8 cellular contexts compared by ENCODE assay signal in genomic region chr5:178113141-178113787, GRCh38. TPM values are rescaled to one million over a fixed set of nuclear protein-coding genes. Genes with fewer than 3 reads are reported as not detected.
DNase-seq lines count a peak whose midpoint lies in the region; ATAC-seq and TF ChIP-seq lines count a peak whose summit lies in the region.

TSS of gene N4BP3 (plus strand) at chr5:178113532. CDS start at chr5:178119584, 6,052 bp downstream.

- no peaks in the 10 kb centered on the region for H3K79me2 ChIP-seq in hepatocyte

- in situ Hi-C loops in SK-MEL-5 (cut with HindIII; ENCODE audit: low pct_unique_long_range_greater_than_20kb, low sequenced_read_pairs) = no loop called here

- peak within 1 kb of the TSS; percentile 55 for H3K27ac ChIP-seq in CD8-positive, alpha-beta memory T cell (ENCODE audit: low read depth, low read length)
- peak within 1 kb of the TSS; percentile 14 for H3K27ac ChIP-seq in hepatocyte

- peak; percentile 19 for TF ChIP-seq CTCF in hepatocyte (IDR thresholded peaks at IDR 0.05; ENCODE audit: poor library complexity)

- peaks cover 49% of the 10 kb centered on the region for H3K4me1 ChIP-seq in CD8-positive, alpha-beta memory T cell (ENCODE audit: insufficient read depth, low read length)
- peaks cover 29% of the 10 kb centered on the region for H3K4me1 ChIP-seq in hepatocyte (ENCODE audit: insufficient read depth)

- 1% methylated on average over 54 of the region's 96 CpGs for WGBS in hepatocyte (ENCODE audit: low lambda C conversion rate, missing lambda C conversion rate)

- no peaks in the 10 kb centered on the region for H3K9me3 ChIP-seq in CD8-positive, alpha-beta memory T cell (ENCODE audit: low read length)
- H3K9me3 ChIP-seq in hepatocyte (ENCODE audit: low read depth) = no peaks in the 10 kb centered on the region

- H3K9me3 Mint-ChIP-seq in CD8-positive, alpha-beta memory T cell = no peaks in the 10 kb centered on the region
- H3K9me3 Mint-ChIP-seq in activated naive CD8-positive, alpha-beta T cell treated with anti-CD3 and anti-CD28 coated beads for 36 hours = no peaks in the 10 kb centered on the region

- peak within 1 kb of the TSS; percentile 64 for H3K4me3 ChIP-seq in CD8-positive, alpha-beta memory T cell (ENCODE audit: low read length)
- peak within 1 kb of the TSS; percentile 63 for H3K4me3 ChIP-seq in hepatocyte

- no peaks in the 10 kb centered on the region for H3K36me3 Mint-ChIP-seq in CD8-positive, alpha-beta memory T cell
- peaks cover 13% of the 10 kb centered on the region for H3K36me3 Mint-ChIP-seq in activated naive CD8-positive, alpha-beta T cell treated with anti-CD3 and anti-CD28 coated beads for 36 hours

- peak; percentile 63 for ATAC-seq in GM19324 (IDR thresholded peaks at IDR 0.05; ENCODE audit: low FRiP score, unreplicated experiment)
- ATAC-seq in HG03520 (IDR thresholded peaks at IDR 0.05; ENCODE audit: unreplicated experiment) = peak; percentile 57

- peak; percentile 67 to 84 (median 75) for DNase-seq in CD8-positive, alpha-beta memory T cell
- peak; percentile 69 for DNase-seq in SK-MEL-5 (ENCODE audit: low read depth, low spot score)
- DNase-seq in activated naive CD8-positive, alpha-beta T cell treated with anti-CD3 and anti-CD28 coated beads for 36 hours = peak; percentile 92
- peak; percentile 91 for DNase-seq in hepatocyte (ENCODE audit: low spot score)
- DNase-seq in stimulated activated CD4-positive, alpha-beta T cell treated with anti-CD3 and anti-CD28 coated beads, Interleukin-12 subunit alpha, Interleukin-12 subunit beta, amount 100 ng/mL, for 24 hours (ENCODE audit: low read depth in 2 of 2) = peak; percentile 62 to 82
- DNase-seq in occipital lobe (lab: John Stamatoyannopoulos, UW) = no peak

- peak within 1 kb of the TSS; percentile 99 for H3K4me2 ChIP-seq in hepatocyte

- peaks cover 0 to 5% of the 10 kb centered on the region in 2 donors for H3K27me3 Mint-ChIP-seq in CD8-positive, alpha-beta memory T cell
- H3K27me3 Mint-ChIP-seq in activated naive CD8-positive, alpha-beta T cell treated with anti-CD3 and anti-CD28 coated beads for 36 hours = no peaks in the 10 kb centered on the region

- H4K20me1 ChIP-seq in hepatocyte (ENCODE audit: insufficient read depth, poor library complexity, severe bottlenecking) = no peaks in the 10 kb centered on the region

- peak within 1 kb of the TSS; percentile 63 for H2AFZ ChIP-seq in hepatocyte

- H3K36me3 ChIP-seq in CD8-positive, alpha-beta memory T cell (ENCODE audit: insufficient read depth, low read length) = no peaks in the 10 kb centered on the region
- H3K36me3 ChIP-seq in hepatocyte (replicated peaks; ENCODE audit: insufficient read depth, low read depth) = no peaks in the 10 kb centered on the region

- no peaks in the 10 kb centered on the region for H3K27me3 ChIP-seq in CD8-positive, alpha-beta memory T cell (ENCODE audit: insufficient read depth, low read length, poor library complexity, severe bottlenecking)
- H3K27me3 ChIP-seq in hepatocyte = peaks cover 16% of the 10 kb centered on the region

- peaks cover 36 to 53% (median 37%) of the 10 kb centered on the region in 3 donors for H3K4me1 Mint-ChIP-seq in CD8-positive, alpha-beta memory T cell
- H3K4me1 Mint-ChIP-seq in activated naive CD8-positive, alpha-beta T cell treated with anti-CD3 and anti-CD28 coated beads for 36 hours = peaks cover 27% of the 10 kb centered on the region

- POLR2A ChIA-PET in CD8-positive, alpha-beta memory T cell (lab: Charles Lee) = interaction anchor here (0.5 to 0.6 kb wide), 3 partner anchors 21 to 685 kb away, joined by 3 to 5 read pairs (median 3); no protein-coding TSS in a partner anchor

- no peaks in the 10 kb centered on the region for H3K9me2 ChIP-seq in hepatocyte (replicated peaks; ENCODE audit: insufficient read depth)

- CTCF ChIA-PET in CD8-positive, alpha-beta memory T cell (lab: Charles Lee) = interaction anchor here (1.3 kb wide), 1 partner anchor 11 kb away, joined by 3 read pairs; no protein-coding TSS in a partner anchor

- peak within 1 kb of the TSS; percentile 84 to 95 (median 88) for H3K4me3 Mint-ChIP-seq in CD8-positive, alpha-beta memory T cell
- H3K4me3 Mint-ChIP-seq in activated naive CD8-positive, alpha-beta T cell treated with anti-CD3 and anti-CD28 coated beads for 36 hours = peak within 1 kb of the TSS; percentile 89

- peak within 1 kb of the TSS; percentile 15 to 98 (median 98) for H3K27ac Mint-ChIP-seq in CD8-positive, alpha-beta memory T cell
- peak within 1 kb of the TSS; percentile 87 for H3K27ac Mint-ChIP-seq in activated naive CD8-positive, alpha-beta T cell treated with anti-CD3 and anti-CD28 coated beads for 36 hours

RNA-seq across cellular contexts. Expression of gene N4BP3, which starts in this region (rescaled TPM):
- total RNA-seq in CD8-positive, alpha-beta memory T cell = 1 to 10 TPM; 5.2 to 5.3 TPM
- 1.7 TPM for polyA plus RNA-seq in CD8-positive, alpha-beta memory T cell
- total RNA-seq in SK-MEL-5 (2014; rRNA removed; shearing (Covaris generic)) = 2.8 and 3.6 TPM in 2 replicates
- 4.0 and 4.5 TPM in 2 replicates for polyA plus RNA-seq in SK-MEL-5 (2015; cell fraction: cytosol; rRNA removed)
- polyA plus RNA-seq in SK-MEL-5 (2015; cell fraction: nucleus; rRNA removed) = 1.9 and 5.2 TPM in 2 replicates
- 10 to 100 TPM; 12.3 to 12.9 TPM for total RNA-seq in activated naive CD8-positive, alpha-beta T cell treated with anti-CD3 and anti-CD28 coated beads for 36 hours
- total RNA-seq in hepatocyte = 1.4 and 2.3 TPM in 2 replicates
- polyA plus RNA-seq in hepatocyte = 1.3 and 1.6 TPM in 2 replicates
- 8.0 TPM for total RNA-seq in occipital lobe
